Comparison of ENCODE assay signal across 8 cellular contexts in genomic region chr20:1465470-1466210, GRCh38. TPM values are rescaled to one million over a fixed set of nuclear protein-coding genes. Genes with fewer than 3 reads are reported as not detected.
A peak's percentile ranks its signal among the peaks of the same experiment; 100 is the strongest.
DNase-seq lines count a peak whose midpoint lies in the region; ATAC-seq and TF ChIP-seq lines count a peak whose summit lies in the region.

No MANE protein-coding gene starts in this region.

- intact Hi-C loops in activated CD4-positive, alpha-beta T cell treated with anti-CD3 and anti-CD28 coated beads, Interleukin-2, amount 10 ng/mL, durations not matched to agents 24 days and 14 days (cut with micrococcal nuclease), result loop anchor here (1.0 to 10.0 kb wide), 8 partner anchors 38 to 923 kb away; partner anchors contain the start of genes CSNK2A1, FKBP1A, PSMF1 and RAD21L1
- intact Hi-C loops in adrenal gland (cut with DNase I), result no loop called here
- intact Hi-C loops in left lung (cut with DNase I), result no loop called here

- H3K4me1 Mint-ChIP-seq in activated CD4-positive, alpha-beta T cell treated with anti-CD3 and anti-CD28 coated beads, Interleukin-2, amount 10 ng/mL, durations not matched to agents 24 days and 14 days, result peaks cover 48% of the 10 kb centered on the region

- H3K4me3 Mint-ChIP-seq in activated CD4-positive, alpha-beta T cell treated with anti-CD3 and anti-CD28 coated beads, Interleukin-2, amount 10 ng/mL, durations not matched to agents 24 days and 14 days, result peak overlapping the region; percentile 90

- H3K27me3 ChIP-seq in adrenal gland (no peaks in the 10 kb centered on the region), left lung (no peaks in the 10 kb centered on the region), thoracic aorta (replicated peaks; ENCODE audit: insufficient read depth) (no peaks in the 10 kb centered on the region)

- DNase-seq in activated CD4-positive, alpha-beta T cell treated with anti-CD3 and anti-CD28 coated beads, Interleukin-2, amount 10 ng/mL, durations not matched to agents 24 days and 14 days, result no peak
- no peak for DNase-seq in activated CD4-positive, alpha-beta T cell treated with anti-CD3 and anti-CD28 coated beads, Interleukin-2, amount 50 U/mL, for 48 hours
- peak in 3 of 7 donors; percentile 45 to 73 (median 50) for DNase-seq in adrenal gland
- no peak for DNase-seq in left lung
- no peak for DNase-seq in thoracic aorta (ENCODE audit: low spot score)
- DNase-seq in SHP77 (lab: John Stamatoyannopoulos, UW), result no peak
- no peak for DNase-seq in NAMALWA (ENCODE audit: low spot score)
- no peak for DNase-seq in inferior parietal cortex (ENCODE audit: extremely low spot score)

- no peaks in the 10 kb centered on the region for H3K9me3 ChIP-seq in adrenal gland (replicated peaks in 1 of 3)
- no peaks in the 10 kb centered on the region for H3K9me3 ChIP-seq in left lung
- H3K9me3 ChIP-seq in thoracic aorta, result no peaks in the 10 kb centered on the region

- peaks cover 18 to 63% of the 10 kb centered on the region in 2 donors for H3K4me1 ChIP-seq in adrenal gland (replicated peaks in 1 of 2)
- H3K4me1 ChIP-seq in left lung, result peaks cover 24 to 81% of the 10 kb centered on the region in 2 donors
- H3K4me1 ChIP-seq in thoracic aorta (ENCODE audit: control insufficient read depth in 1 of 2, low read depth in 2 of 2), result peaks cover 23 to 49% of the 10 kb centered on the region in 2 donors

- H3K36me3 ChIP-seq in adrenal gland (replicated peaks in 1 of 2) (peaks cover 0 to 4% of the 10 kb centered on the region in 2 donors), left lung (peaks cover 0 to 35% of the 10 kb centered on the region in 2 donors), thoracic aorta (peaks cover 13% of the 10 kb centered on the region)

- peak in 1 of 2 donors; percentile 50 for TF ChIP-seq POLR2A in adrenal gland (IDR thresholded peaks at IDR 0.05)

- H3K9me3 Mint-ChIP-seq in activated CD4-positive, alpha-beta T cell treated with anti-CD3 and anti-CD28 coated beads, Interleukin-2, amount 10 ng/mL, durations not matched to agents 24 days and 14 days, result no peaks in the 10 kb centered on the region

- H3K36me3 Mint-ChIP-seq in activated CD4-positive, alpha-beta T cell treated with anti-CD3 and anti-CD28 coated beads, Interleukin-2, amount 10 ng/mL, durations not matched to agents 24 days and 14 days (ENCODE audit: low read depth), result peaks cover 29% of the 10 kb centered on the region

- peak overlapping the region; percentile 51 to 99 (median 88) for H3K27ac ChIP-seq in adrenal gland
- peak overlapping the region in 1 of 2 donors; percentile 97 for H3K27ac ChIP-seq in left lung
- peak overlapping the region in 1 of 2 donors; percentile 71 for H3K27ac ChIP-seq in thoracic aorta

- ATAC-seq in left lung, result no peak
- no peak for ATAC-seq in thoracic aorta (ENCODE audit: insufficient number of reproducible peaks, low FRiP score, low read depth)

- 21 to 28% (median 24%) methylated on average over 12 of the region's 12 CpGs for WGBS in adrenal gland, 4 donors

- peak overlapping the region in 3 of 4 donors; percentile 52 to 98 (median 61) for H3K4me3 ChIP-seq in adrenal gland
- H3K4me3 ChIP-seq in left lung, result peak overlapping the region; percentile 83 to 99
- H3K4me3 ChIP-seq in thoracic aorta, result peak overlapping the region; percentile 93

- H3K27ac Mint-ChIP-seq in activated CD4-positive, alpha-beta T cell treated with anti-CD3 and anti-CD28 coated beads, Interleukin-2, amount 10 ng/mL, durations not matched to agents 24 days and 14 days, result peak overlapping the region; percentile 82

- peaks cover 19% of the 10 kb centered on the region for H3K27me3 Mint-ChIP-seq in activated CD4-positive, alpha-beta T cell treated with anti-CD3 and anti-CD28 coated beads, Interleukin-2, amount 10 ng/mL, durations not matched to agents 24 days and 14 days

- TF ChIP-seq CTCF in adrenal gland (IDR thresholded peaks at IDR 0.05) (no peak), left lung (IDR thresholded peaks at IDR 0.05) (no peak), thoracic aorta (IDR thresholded peaks at IDR 0.05) (no peak)

RNA-seq across cellular contexts. Expression of gene NSFL1C, which starts 1.0 kb away (rescaled TPM):
- total RNA-seq in activated CD4-positive, alpha-beta T cell treated with anti-CD3 and anti-CD28 coated beads, Interleukin-2, amount 10 ng/mL, durations not matched to agents 24 days and 14 days, result 101 and 109 TPM in 2 replicates
- 100 to 1,000 TPM in 4 of 8 donors, 10 to 100 TPM in 4; 52.5 to 491 (median 98.9) TPM for total RNA-seq in adrenal gland
- polyA plus RNA-seq in adrenal gland, result 100 to 1,000 TPM in 1 of 3 donors, 10 to 100 TPM in 2; 46.1 to 510 (median 61.1) TPM
- 10 to 100 TPM; 60.5 to 96.9 TPM for total RNA-seq in left lung
- total RNA-seq in thoracic aorta, result 10 to 100 TPM; 26.9 to 49.7 TPM

RNA-seq across cellular contexts. Expression of gene SIRPB2, which starts 25.6 kb away (rescaled TPM):
- total RNA-seq in activated CD4-positive, alpha-beta T cell treated with anti-CD3 and anti-CD28 coated beads, Interleukin-2, amount 10 ng/mL, durations not matched to agents 24 days and 14 days, result not detected in 2 replicates
- total RNA-seq in adrenal gland, result 10 to 100 TPM in 6 of 8 donors, 1 to 10 TPM in 2; 8.5 to 19.7 (median 14.0) TPM
- polyA plus RNA-seq in adrenal gland, result 1 to 10 TPM; 1.8 to 2.5 (median 1.9) TPM
- total RNA-seq in left lung, result 10 to 100 TPM in 1 of 2 donors, 1 to 10 TPM in 1; 9.2 to 29.9 TPM
- 10 to 100 TPM; 11.0 to 29.8 TPM for total RNA-seq in thoracic aorta
